Comparison of ENCODE assay signal across 8 cellular contexts in the genomic region with DNA sequence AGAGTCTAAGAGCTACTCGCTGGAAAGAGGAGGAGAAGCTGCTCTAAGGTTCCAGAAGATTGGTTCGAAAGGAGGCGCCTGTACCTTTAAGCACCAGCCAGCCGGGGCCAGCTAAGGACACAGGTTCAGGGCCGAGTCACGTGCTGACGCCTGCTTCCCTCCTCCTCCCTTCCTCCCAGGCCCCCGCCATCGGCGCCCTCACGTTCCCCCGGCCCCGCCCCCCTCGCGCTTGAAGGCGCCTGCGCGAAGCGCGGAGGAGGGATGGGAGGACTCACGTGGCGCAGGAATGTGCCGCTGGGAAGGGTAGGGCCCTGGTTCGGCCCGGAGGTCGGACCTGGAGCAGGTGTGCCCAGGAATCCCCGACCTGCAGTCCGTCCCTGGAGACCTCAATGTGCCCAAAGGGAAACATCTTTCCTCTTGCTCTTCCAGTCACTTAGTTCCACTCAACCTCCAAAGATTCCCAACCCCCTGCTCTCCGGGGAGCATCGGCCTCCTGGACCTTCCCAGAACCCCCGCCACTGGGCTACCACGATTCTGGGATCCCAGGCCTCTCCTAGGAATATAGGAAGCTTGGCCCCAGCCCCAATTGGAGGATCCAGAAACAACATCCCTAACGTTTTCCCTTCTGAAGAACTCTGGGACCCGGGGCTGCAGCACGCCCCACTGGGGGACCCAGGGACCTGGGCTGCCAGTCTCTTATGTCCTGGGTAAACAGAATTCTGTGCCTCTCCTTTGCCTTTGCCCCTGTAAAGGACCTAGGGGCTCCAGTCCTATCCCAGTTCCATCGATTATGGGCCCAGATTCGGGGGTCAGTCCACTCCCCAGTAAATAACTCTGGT. TPM values are rescaled to one million over a fixed set of nuclear protein-coding genes. Genes with fewer than 3 reads are reported as not detected.
A peak's percentile ranks its signal among the peaks of the same experiment; 100 is the strongest.
DNase-seq lines count a peak whose midpoint lies in the region; ATAC-seq and TF ChIP-seq lines count a peak whose summit lies in the region.

No MANE protein-coding gene starts in this region.

- H3K36me3 Mint-ChIP-seq in dendritic cell treated with granulocyte-macrophage colony-stimulating factor and Interleukin-4, amounts not matched to agents 40 ng/mL and 50 ng/mL, for 4 days (ENCODE audit: low read depth) = peaks cover 83% of the 10 kb centered on the region

- no peaks in the 10 kb centered on the region for H3K9me3 Mint-ChIP-seq in dendritic cell treated with granulocyte-macrophage colony-stimulating factor and Interleukin-4, amounts not matched to agents 40 ng/mL and 50 ng/mL, for 4 days

- 4% methylated on average over 37 of the region's 37 CpGs for WGBS in liver

- TF ChIP-seq RAD21 in liver (IDR thresholded peaks at IDR 0.05) = no peak

- peak; percentile 97 for DNase-seq in NCI-H774 (lab: John Stamatoyannopoulos, UW)
- peak; percentile 95 to 96 for DNase-seq in activated CD4-positive, alpha-beta T cell treated with anti-CD3 and anti-CD28 coated beads, Interleukin-2, amount 50 U/mL, for 48 hours
- DNase-seq in stimulated activated CD4-positive, alpha-beta T cell treated with anti-CD3 and anti-CD28 coated beads, Interleukin-2, amount 100 ng/mL, for 48 hours = peak; percentile 91 to 92

- peaks cover 0 to 7% (median 1%) of the 10 kb centered on the region in 4 donors for H3K36me3 ChIP-seq in liver (ENCODE audit: control insufficient read depth in 4 of 4, insufficient read depth in 3 of 4, low read depth in 1 of 4, low read length in 3 of 4)

- ATAC-seq in HG03565 (IDR thresholded peaks at IDR 0.05; ENCODE audit: unreplicated experiment) (peak; percentile 26), HG02973 (IDR thresholded peaks at IDR 0.05; ENCODE audit: unreplicated experiment) (no peak)

- peaks cover 14 to 66% (median 38%) of the 10 kb centered on the region in 4 donors for H3K4me1 ChIP-seq in liver (ENCODE audit: control insufficient read depth in 4 of 4, insufficient read depth in 4 of 4, low read length in 3 of 4)

- intact Hi-C loops in dendritic cell treated with granulocyte-macrophage colony-stimulating factor and Interleukin-4, amounts not matched to agents 40 ng/mL and 50 ng/mL, for 4 days (cut with micrococcal nuclease) = no loop called here

- no peaks in the 10 kb centered on the region for H3K9me3 ChIP-seq in liver (ENCODE audit: control insufficient read depth in 4 of 4, low read length in 3 of 4)

- no peak for TF ChIP-seq CTCF in liver (IDR thresholded peaks at IDR 0.05; ENCODE audit: low read depth, low read length, missing input control)

- H3K4me1 Mint-ChIP-seq in dendritic cell treated with granulocyte-macrophage colony-stimulating factor and Interleukin-4, amounts not matched to agents 40 ng/mL and 50 ng/mL, for 4 days (ENCODE audit: low read depth) = peaks cover 80% of the 10 kb centered on the region

- peak overlapping the region; percentile 98 to 99 for H3K27ac ChIP-seq in liver (ENCODE audit: low read depth in 1 of 2, low read length in 2 of 2)

- H3K4me3 Mint-ChIP-seq in dendritic cell treated with granulocyte-macrophage colony-stimulating factor and Interleukin-4, amounts not matched to agents 40 ng/mL and 50 ng/mL, for 4 days = peak overlapping the region; percentile 99

- peak overlapping the region; percentile 94 for H3K27ac Mint-ChIP-seq in dendritic cell treated with granulocyte-macrophage colony-stimulating factor and Interleukin-4, amounts not matched to agents 40 ng/mL and 50 ng/mL, for 4 days

- no peaks in the 10 kb centered on the region for H3K27me3 ChIP-seq in liver (ENCODE audit: control insufficient read depth in 4 of 4, insufficient read depth in 4 of 4, low read length in 3 of 4)

- peak overlapping the region; percentile 5 to 33 (median 10) for H3K4me3 ChIP-seq in liver (ENCODE audit: low read depth in 1 of 3, low read length in 3 of 3)

- peak; percentile 58 for TF ChIP-seq POLR2A in GM15510 (IDR thresholded peaks at IDR 0.05; ENCODE audit: borderline replicate concordance, extremely low read depth, insufficient read length)

- H3K27me3 Mint-ChIP-seq in dendritic cell treated with granulocyte-macrophage colony-stimulating factor and Interleukin-4, amounts not matched to agents 40 ng/mL and 50 ng/mL, for 4 days = no peaks in the 10 kb centered on the region

- H3K9ac ChIP-seq in liver (ENCODE audit: low read depth in 1 of 2, low read length in 2 of 2) = peak overlapping the region; percentile 40 to 70

TF ChIP-seq in liver, 16 proteins besides CTCF, POLR2A, EP300 and RAD21:
- peak; percentile 37 to 53 for TF ChIP-seq EGR1 (IDR thresholded peaks at IDR 0.05; ENCODE audit: low read depth in 2 of 2)
- TF ChIP-seq, protein P1, sequence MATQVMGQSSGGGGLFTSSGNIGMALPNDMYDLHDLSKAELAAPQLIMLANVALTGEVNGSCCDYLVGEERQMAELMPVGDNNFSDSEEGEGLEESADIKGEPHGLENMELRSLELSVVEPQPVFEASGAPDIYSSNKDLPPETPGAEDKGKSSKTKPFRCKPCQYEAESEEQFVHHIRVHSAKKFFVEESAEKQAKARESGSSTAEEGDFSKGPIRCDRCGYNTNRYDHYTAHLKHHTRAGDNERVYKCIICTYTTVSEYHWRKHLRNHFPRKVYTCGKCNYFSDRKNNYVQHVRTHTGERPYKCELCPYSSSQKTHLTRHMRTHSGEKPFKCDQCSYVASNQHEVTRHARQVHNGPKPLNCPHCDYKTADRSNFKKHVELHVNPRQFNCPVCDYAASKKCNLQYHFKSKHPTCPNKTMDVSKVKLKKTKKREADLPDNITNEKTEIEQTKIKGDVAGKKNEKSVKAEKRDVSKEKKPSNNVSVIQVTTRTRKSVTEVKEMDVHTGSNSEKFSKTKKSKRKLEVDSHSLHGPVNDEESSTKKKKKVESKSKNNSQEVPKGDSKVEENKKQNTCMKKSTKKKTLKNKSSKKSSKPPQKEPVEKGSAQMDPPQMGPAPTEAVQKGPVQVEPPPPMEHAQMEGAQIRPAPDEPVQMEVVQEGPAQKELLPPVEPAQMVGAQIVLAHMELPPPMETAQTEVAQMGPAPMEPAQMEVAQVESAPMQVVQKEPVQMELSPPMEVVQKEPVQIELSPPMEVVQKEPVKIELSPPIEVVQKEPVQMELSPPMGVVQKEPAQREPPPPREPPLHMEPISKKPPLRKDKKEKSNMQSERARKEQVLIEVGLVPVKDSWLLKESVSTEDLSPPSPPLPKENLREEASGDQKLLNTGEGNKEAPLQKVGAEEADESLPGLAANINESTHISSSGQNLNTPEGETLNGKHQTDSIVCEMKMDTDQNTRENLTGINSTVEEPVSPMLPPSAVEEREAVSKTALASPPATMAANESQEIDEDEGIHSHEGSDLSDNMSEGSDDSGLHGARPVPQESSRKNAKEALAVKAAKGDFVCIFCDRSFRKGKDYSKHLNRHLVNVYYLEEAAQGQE (IDR thresholded peaks at IDR 0.05) = no peak
- peak in 1 of 2 donors; percentile 8 for TF ChIP-seq GABPA (IDR thresholded peaks at IDR 0.05 in 1 of 2, conservative IDR thresholded peaks at IDR 0.05 in 1 of 2)
- TF ChIP-seq FOXA1 (IDR thresholded peaks at IDR 0.05) = no peak
- TF ChIP-seq SP1 (IDR thresholded peaks at IDR 0.05) = peak; percentile 80
- peak; percentile 78 for TF ChIP-seq YY1 (IDR thresholded peaks at IDR 0.05)
- TF ChIP-seq, protein P2, sequence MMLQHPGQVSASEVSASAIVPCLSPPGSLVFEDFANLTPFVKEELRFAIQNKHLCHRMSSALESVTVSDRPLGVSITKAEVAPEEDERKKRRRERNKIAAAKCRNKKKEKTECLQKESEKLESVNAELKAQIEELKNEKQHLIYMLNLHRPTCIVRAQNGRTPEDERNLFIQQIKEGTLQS (IDR thresholded peaks at IDR 0.05) = no peak
- TF ChIP-seq MAX (IDR thresholded peaks at IDR 0.05) = peak; percentile 96
- TF ChIP-seq, protein P3, sequence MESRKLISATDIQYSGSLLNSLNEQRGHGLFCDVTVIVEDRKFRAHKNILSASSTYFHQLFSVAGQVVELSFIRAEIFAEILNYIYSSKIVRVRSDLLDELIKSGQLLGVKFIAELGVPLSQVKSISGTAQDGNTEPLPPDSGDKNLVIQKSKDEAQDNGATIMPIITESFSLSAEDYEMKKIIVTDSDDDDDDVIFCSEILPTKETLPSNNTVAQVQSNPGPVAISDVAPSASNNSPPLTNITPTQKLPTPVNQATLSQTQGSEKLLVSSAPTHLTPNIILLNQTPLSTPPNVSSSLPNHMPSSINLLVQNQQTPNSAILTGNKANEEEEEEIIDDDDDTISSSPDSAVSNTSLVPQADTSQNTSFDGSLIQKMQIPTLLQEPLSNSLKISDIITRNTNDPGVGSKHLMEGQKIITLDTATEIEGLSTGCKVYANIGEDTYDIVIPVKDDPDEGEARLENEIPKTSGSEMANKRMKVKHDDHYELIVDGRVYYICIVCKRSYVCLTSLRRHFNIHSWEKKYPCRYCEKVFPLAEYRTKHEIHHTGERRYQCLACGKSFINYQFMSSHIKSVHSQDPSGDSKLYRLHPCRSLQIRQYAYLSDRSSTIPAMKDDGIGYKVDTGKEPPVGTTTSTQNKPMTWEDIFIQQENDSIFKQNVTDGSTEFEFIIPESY (IDR thresholded peaks at IDR 0.05) = peak; percentile 68
- TF ChIP-seq RXRA (IDR thresholded peaks at IDR 0.05) = peak; percentile 96 to 98
- no peak for TF ChIP-seq FOXA2 (IDR thresholded peaks at IDR 0.05)
- TF ChIP-seq NR2F2 (IDR thresholded peaks at IDR 0.05) = no peak
- peak; percentile 10 to 42 for TF ChIP-seq HNF4A (conservative IDR thresholded peaks at IDR 0.05)

RNA-seq across cellular contexts. Expression of gene DBP, which starts 2.5 kb away (rescaled TPM):
- 1 to 10 TPM; 2.3 to 4.5 TPM for total RNA-seq in liver
- 1 to 10 TPM; 1.2 to 1.3 TPM for polyA plus RNA-seq in liver

RNA-seq across cellular contexts. Expression of gene CA11, which starts 11.3 kb away (rescaled TPM):
- total RNA-seq in liver = under 1 TPM; 0.09 to 0.33 TPM
- polyA plus RNA-seq in liver = 1 to 10 TPM in 1 of 2 donors, under 1 TPM in 1; 0.35 to 1.1 TPM

RNA-seq across cellular contexts. Expression of gene SPHK2, which starts 15.3 kb away (rescaled TPM):
- total RNA-seq in liver = 10 to 100 TPM; 10.2 to 17.3 TPM
- polyA plus RNA-seq in liver = 10 to 100 TPM in 1 of 2 donors, 1 to 10 TPM in 1; 9.6 to 14.4 TPM

RNA-seq across cellular contexts. Expression of gene RPL18, which starts 15.7 kb away (rescaled TPM):
- 100 to 1,000 TPM; 502 to 830 TPM for total RNA-seq in liver
- 100 to 1,000 TPM; 276 to 670 TPM for polyA plus RNA-seq in liver

RNA-seq across cellular contexts. Expression of gene FAM83E, which starts 19.8 kb away (rescaled TPM):
- under 1 TPM; 0.33 to 0.42 TPM for total RNA-seq in liver
- polyA plus RNA-seq in liver = under 1 TPM in 1 of 2 donors, not detected in 1; 0.20 TPM
